In the genomic region with DNA sequence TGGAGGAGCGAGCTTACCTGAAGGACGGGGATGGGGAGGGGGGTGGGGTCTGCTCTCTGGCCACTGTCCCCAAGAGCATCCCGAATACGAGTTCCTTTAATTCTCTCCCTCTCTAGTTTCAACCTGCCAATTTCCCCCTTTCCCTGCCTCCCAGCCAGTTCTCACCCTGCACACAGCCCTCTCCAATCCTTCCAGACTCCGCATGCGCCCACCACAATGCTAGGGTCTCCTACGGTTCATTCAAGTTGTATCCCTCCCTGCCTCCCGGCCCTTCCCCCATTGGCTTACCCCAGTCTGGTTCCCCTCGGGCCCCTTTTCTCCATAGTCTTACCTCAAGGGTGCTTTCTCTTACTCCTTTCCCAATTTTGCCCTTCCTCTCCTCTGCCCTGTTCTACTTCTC, we compare ENCODE assay signal across 9 cellular contexts. TPM values are rescaled to one million over a fixed set of nuclear protein-coding genes. Genes with fewer than 3 reads are reported as not detected.
A peak's percentile ranks its signal among the peaks of the same experiment; 100 is the strongest.
DNase-seq lines count a peak whose midpoint lies in the region; ATAC-seq and TF ChIP-seq lines count a peak whose summit lies in the region.
"Had no signal": no experiment of that assay in that cellular context is flagged by ENCODE, and none has a peak within 500 bp of the region (broad histone marks: within the 10 kb centered on the region; RNA-seq: fewer than 3 reads in every experiment).

No MANE protein-coding gene starts in this region.

- intact Hi-C loops in adrenal gland (cut with DNase I) = no loop called here

- H3K4me1 Mint-ChIP-seq in T-helper 1 cell treated with Interleukin-12 subunit alpha and Interleukin-12 subunit beta and Interleukin-4 antibody, amounts not matched to agents 30 μg/mL and 1 μg/mL, for 36 hours (ENCODE audit: low read depth) = peaks cover 24% of the 10 kb centered on the region

- H3K4me3 Mint-ChIP-seq in T-helper 1 cell treated with Interleukin-12 subunit alpha and Interleukin-12 subunit beta and Interleukin-4 antibody, amounts not matched to agents 30 μg/mL and 1 μg/mL, for 36 hours = peak overlapping the region; percentile 70

- no peaks in the 10 kb centered on the region for H3K9me3 Mint-ChIP-seq in T-helper 1 cell treated with Interleukin-12 subunit alpha and Interleukin-12 subunit beta and Interleukin-4 antibody, amounts not matched to agents 30 μg/mL and 1 μg/mL, for 36 hours

- WGBS in adrenal gland, 4 donors = 33 to 43% (median 41%) methylated on average over 8 to 9 of the region's 9 CpGs

- no peak for TF ChIP-seq POLR2A in adrenal gland (IDR thresholded peaks at IDR 0.05)

- H3K9ac ChIP-seq in stomach smooth muscle (ENCODE audit: low read length in 2 of 2) = peak overlapping the region; percentile 66 to 70

- H3K27me3 ChIP-seq in adrenal gland = no peaks in the 10 kb centered on the region
- no peaks in the 10 kb centered on the region for H3K27me3 ChIP-seq in layer of hippocampus (ENCODE audit: control insufficient read depth, insufficient read depth, low read length)
- no peaks in the 10 kb centered on the region for H3K27me3 ChIP-seq in stomach smooth muscle (ENCODE audit: control insufficient read depth in 1 of 2, insufficient read depth in 2 of 2, low read length in 2 of 2)

- no peak for ATAC-seq in HG03442 (IDR thresholded peaks at IDR 0.05; ENCODE audit: unreplicated experiment)

- no peak overlapping the region for H3K27ac Mint-ChIP-seq in T-helper 1 cell treated with Interleukin-12 subunit alpha and Interleukin-12 subunit beta and Interleukin-4 antibody, amounts not matched to agents 30 μg/mL and 1 μg/mL, for 36 hours

- H3K4me1 ChIP-seq in adrenal gland (replicated peaks in 1 of 2) (peaks cover 0 to 33% of the 10 kb centered on the region in 2 donors), stomach smooth muscle (ENCODE audit: control insufficient read depth, insufficient read depth, low read length) (peaks cover 38% of the 10 kb centered on the region)

- no peak for TF ChIP-seq CTCF in adrenal gland (IDR thresholded peaks at IDR 0.05)

- H3K4me3 ChIP-seq in adrenal gland = peak overlapping the region in 1 of 4 donors; percentile 64
- peak overlapping the region; percentile 67 to 85 for H3K4me3 ChIP-seq in stomach smooth muscle (ENCODE audit: low read length in 2 of 2)

- no peaks in the 10 kb centered on the region for H3K36me3 ChIP-seq in adrenal gland (replicated peaks in 1 of 2)
- peaks cover 0 to under 1% of the 10 kb centered on the region in 2 donors for H3K36me3 ChIP-seq in stomach smooth muscle (ENCODE audit: control insufficient read depth in 2 of 2, insufficient read depth in 2 of 2, low read length in 2 of 2)

- DNase-seq in T-helper 1 cell (no peak), adrenal gland (peak in 1 of 7 donors; percentile 43), NCI-H2171 (lab: John Stamatoyannopoulos, UW) (no peak)
- no peak for DNase-seq in stimulated activated CD4-positive, alpha-beta T cell treated with anti-CD3 and anti-CD28 coated beads, Interleukin-2, amount 100 ng/mL, for 24 hours

- no peaks in the 10 kb centered on the region for H3K9me3 ChIP-seq in adrenal gland (replicated peaks in 1 of 3)
- H3K9me3 ChIP-seq in stomach smooth muscle (ENCODE audit: control insufficient read depth in 2 of 2, low read length in 2 of 2) = no peaks in the 10 kb centered on the region

- H3K27ac ChIP-seq in adrenal gland = peak overlapping the region in 3 of 5 donors; percentile 33 to 93 (median 64)
- H3K27ac ChIP-seq in layer of hippocampus (ENCODE audit: low read depth, low read length) = peak overlapping the region; percentile 62
- peak overlapping the region; percentile 80 for H3K27ac ChIP-seq in stomach smooth muscle (ENCODE audit: low read length)

- H3K36me3 Mint-ChIP-seq in T-helper 1 cell treated with Interleukin-12 subunit alpha and Interleukin-12 subunit beta and Interleukin-4 antibody, amounts not matched to agents 30 μg/mL and 1 μg/mL, for 36 hours (ENCODE audit: low read depth) = peaks cover 3% of the 10 kb centered on the region

- peaks cover 55% of the 10 kb centered on the region for H3K27me3 Mint-ChIP-seq in T-helper 1 cell treated with Interleukin-12 subunit alpha and Interleukin-12 subunit beta and Interleukin-4 antibody, amounts not matched to agents 30 μg/mL and 1 μg/mL, for 36 hours (ENCODE audit: low read depth)

RNA-seq across cellular contexts. Expression of a gene that starts 0.7 kb away (rescaled TPM):
- total RNA-seq in adrenal gland = 100 to 1,000 TPM in 6 of 8 donors, 10 to 100 TPM in 2; 39.5 to 559 (median 212) TPM
- polyA plus RNA-seq in adrenal gland = 100 to 1,000 TPM in 2 of 3 donors, 10 to 100 TPM in 1; 26.4 to 478 (median 337) TPM
- polyA plus RNA-seq: neural cell had no signal

RNA-seq across cellular contexts. Expression of a gene that starts 6.5 kb away (rescaled TPM):
- under 1 TPM in 1 of 8 donors, not detected in 7; 0.79 TPM for total RNA-seq in adrenal gland
- under 1 TPM in 2 of 3 donors, not detected in 1; 0.34 to 0.48 TPM for polyA plus RNA-seq in adrenal gland
- polyA plus RNA-seq: neural cell had no signal

RNA-seq across cellular contexts. Expression of a gene that starts 17.6 kb away (rescaled TPM):
- 10 to 100 TPM; 32.1 to 74.6 (median 46.7) TPM for total RNA-seq in adrenal gland
- 10 to 100 TPM; 16.4 to 52.8 (median 29.0) TPM for polyA plus RNA-seq in adrenal gland

RNA-seq across cellular contexts. Expression of a gene that starts 46.9 kb away (rescaled TPM):
- total RNA-seq in adrenal gland = 100 to 1,000 TPM in 7 of 8 donors, 10 to 100 TPM in 1; 55.8 to 268 (median 175) TPM
- polyA plus RNA-seq in adrenal gland = 1,000 to 10,000 TPM in 1 of 3 donors, 100 to 1,000 TPM in 1, 10 to 100 TPM in 1; 36.8 to 1,019 (median 396) TPM
